ENCODE assay signal across 1 cellular context in genomic region chr15:66497502-66498455, GRCh38.
TF ChIP-seq lines count a peak whose summit lies in the region.

Gene SNAPC5 (minus strand): TSS chr15:66497762. CDS start chr15:66497731, 31 bp downstream.

TF ChIP-seq in H1, 55 proteins besides CTCF, POLR2A, EP300 and RAD21 (continued from another document):
- TF ChIP-seq ZNF274 (IDR thresholded peaks at IDR 0.05; ENCODE audit: borderline replicate concordance, extremely low read depth, low read length) = no peak
- peak; percentile 57; the same call in 1 of the 2 replicates for TF ChIP-seq TBP (IDR thresholded peaks at IDR 0.05; ENCODE audit: low read depth, low read length)
- TF ChIP-seq EGR1 (IDR thresholded peaks at IDR 0.05; ENCODE audit: borderline replicate concordance, low read depth, low read length) = no peak
- peak; percentile 72 for TF ChIP-seq TAF1 (IDR thresholded peaks at IDR 0.05; ENCODE audit: low read depth, low read length)
- no peak for TF ChIP-seq SIX5 (IDR thresholded peaks at IDR 0.05; ENCODE audit: low read depth, low read length)
- peak; percentile 59 for TF ChIP-seq CHD2 (IDR thresholded peaks at IDR 0.05; ENCODE audit: low read length)
- no peak for TF ChIP-seq MAFK (IDR thresholded peaks at IDR 0.05; ENCODE audit: low read depth, low read length)
- TF ChIP-seq JUN (IDR thresholded peaks at IDR 0.05; ENCODE audit: low read depth, low read length) = no peak
- peak; percentile 65 for TF ChIP-seq TAF7 (optimal IDR thresholded peaks at IDR 0.05; ENCODE audit: borderline replicate concordance, low read depth, low read length)
- peak; percentile 96 for TF ChIP-seq ASH2L (IDR thresholded peaks at IDR 0.05; ENCODE audit: low read length)
- TF ChIP-seq GTF2F1 (IDR thresholded peaks at IDR 0.05; ENCODE audit: borderline replicate concordance, low read depth, low read length) = no peak; the same call in 1 of the 2 replicates
- no peak for TF ChIP-seq CBX8 (IDR thresholded peaks at IDR 0.05; ENCODE audit: borderline replicate concordance, low read depth, low read length)
- no peak for TF ChIP-seq SUZ12 (IDR thresholded peaks at IDR 0.05; ENCODE audit: low read length)
- no peak for TF ChIP-seq KDM1A (IDR thresholded peaks at IDR 0.05; ENCODE audit: borderline replicate concordance, low read length)
- no peak for TF ChIP-seq SP2 (IDR thresholded peaks at IDR 0.05; ENCODE audit: low read length)
- 0 out of 2 replicates have a peak, but pooled peaks have one; percentile 64 for TF ChIP-seq TCF12 (IDR thresholded peaks at IDR 0.05; ENCODE audit: low read depth, low read length)
- TF ChIP-seq NANOG (IDR thresholded peaks at IDR 0.05; ENCODE audit: insufficient read depth, low read depth, low read length, poor library complexity, severe bottlenecking) = no peak
- 0 out of 2 replicates have a peak, but pooled peaks have one; percentile 22 for TF ChIP-seq TEAD4 (IDR thresholded peaks at IDR 0.05; ENCODE audit: low read depth, low read length)
- no peak; the same call in none of the 2 replicates for TF ChIP-seq PHF8 (conservative IDR thresholded peaks at IDR 0.05; ENCODE audit: low read depth, low read length)
- no peak for TF ChIP-seq BCL11A (IDR thresholded peaks at IDR 0.05; ENCODE audit: low read depth in 2 of 2, low read length in 2 of 2)
- TF ChIP-seq ATF3 (IDR thresholded peaks at IDR 0.05; ENCODE audit: insufficient read depth, low read depth, low read length) = peak; percentile 81
- TF ChIP-seq SAP30 (IDR thresholded peaks at IDR 0.05; ENCODE audit: insufficient read depth, insufficient replicate concordance, low read length) = peak; percentile 31
- TF ChIP-seq CBX5 (IDR thresholded peaks at IDR 0.05; ENCODE audit: low read depth, low read length) = no peak
- no peak for TF ChIP-seq HDAC6 (IDR thresholded peaks at IDR 0.05; ENCODE audit: low read depth, low read length)
- TF ChIP-seq FOSL1 (IDR thresholded peaks at IDR 0.05; ENCODE audit: insufficient read depth, low read depth, low read length) = no peak
- no peak for TF ChIP-seq RFX5 (IDR thresholded peaks at IDR 0.05; ENCODE audit: borderline replicate concordance, low read depth, low read length)
- TF ChIP-seq HDAC2 (IDR thresholded peaks at IDR 0.05; ENCODE audit: borderline replicate concordance in 1 of 2, low read depth in 2 of 2, low read length in 2 of 2) = no peak; a peak in 1 of 4 replicates
- no peak for TF ChIP-seq CHD1 (IDR thresholded peaks at IDR 0.05; ENCODE audit: low read depth, low read length)
- no peak for TF ChIP-seq BACH1 (IDR thresholded peaks at IDR 0.05; ENCODE audit: low read length)
- no peak for TF ChIP-seq CHD7 (IDR thresholded peaks at IDR 0.05; ENCODE audit: insufficient replicate concordance, low read length)
- TF ChIP-seq SP1 (IDR thresholded peaks at IDR 0.05; ENCODE audit: low read depth, low read length) = 0 out of 2 replicates have a peak, but pooled peaks have one; percentile 55
- TF ChIP-seq POLR2AphosphoS5 (IDR thresholded peaks at IDR 0.05; ENCODE audit: low read depth, low read length) = peak; percentile 91
- peak; percentile 65 for TF ChIP-seq KDM5A (IDR thresholded peaks at IDR 0.05; ENCODE audit: low read length)
- no peak; the same call in 1 of the 2 replicates for TF ChIP-seq CEBPB (IDR thresholded peaks at IDR 0.05; ENCODE audit: low read depth, low read length)
- TF ChIP-seq E2F6 (IDR thresholded peaks at IDR 0.05) = no peak
- no peak for TF ChIP-seq POU5F1 (IDR thresholded peaks at IDR 0.05; ENCODE audit: low read depth, low read length)
- TF ChIP-seq SIRT6 (IDR thresholded peaks at IDR 0.05; ENCODE audit: low read length) = no peak
- TF ChIP-seq EZH2 (IDR thresholded peaks at IDR 0.05; ENCODE audit: low read depth, low read length, severe bottlenecking) = no peak
- TF ChIP-seq USF2 (IDR thresholded peaks at IDR 0.05; ENCODE audit: low read length) = no peak
- peak; percentile 98 for TF ChIP-seq CREB1 (IDR thresholded peaks at IDR 0.05)
- TF ChIP-seq SIN3A (conservative IDR thresholded peaks at IDR 0.05 in 1 of 2, IDR thresholded peaks at IDR 0.05 in 1 of 2; ENCODE audit: low read depth in 1 of 2, low read length in 2 of 2) = peak in 1 of 2 experiments; percentile 88; a peak in 2 of 4 replicates
- TF ChIP-seq SRF (IDR thresholded peaks at IDR 0.05; ENCODE audit: low read depth, low read length) = peak; percentile 74
- TF ChIP-seq ATF2 (IDR thresholded peaks at IDR 0.05; ENCODE audit: low read length) = peak; percentile 53; the same call in 1 of the 2 replicates
- no peak for TF ChIP-seq BRCA1 (IDR thresholded peaks at IDR 0.05; ENCODE audit: low read depth, low read length)
- peak; percentile 72 for TF ChIP-seq JUND (IDR thresholded peaks at IDR 0.05; ENCODE audit: low read length)
- no peak for TF ChIP-seq RNF2 (IDR thresholded peaks at IDR 0.05; ENCODE audit: borderline replicate concordance, low read depth, low read length, missing control alignments, poor library complexity, severe bottlenecking)
- peak; percentile 77; the same call in 1 of the 2 replicates for TF ChIP-seq SP4 (IDR thresholded peaks at IDR 0.05; ENCODE audit: low read length)
- TF ChIP-seq GABPA (IDR thresholded peaks at IDR 0.05; ENCODE audit: borderline replicate concordance, insufficient read depth, low read length) = no peak; the same call in 1 of the 2 replicates
- no peak for TF ChIP-seq CTBP2 (IDR thresholded peaks at IDR 0.05; ENCODE audit: borderline replicate concordance, insufficient read depth, insufficient read length, low read length)
TF ChIP-seq in H1: peak in this region for 24.
